Comparison of ENCODE assay signal across 7 cellular contexts in the genomic region with DNA sequence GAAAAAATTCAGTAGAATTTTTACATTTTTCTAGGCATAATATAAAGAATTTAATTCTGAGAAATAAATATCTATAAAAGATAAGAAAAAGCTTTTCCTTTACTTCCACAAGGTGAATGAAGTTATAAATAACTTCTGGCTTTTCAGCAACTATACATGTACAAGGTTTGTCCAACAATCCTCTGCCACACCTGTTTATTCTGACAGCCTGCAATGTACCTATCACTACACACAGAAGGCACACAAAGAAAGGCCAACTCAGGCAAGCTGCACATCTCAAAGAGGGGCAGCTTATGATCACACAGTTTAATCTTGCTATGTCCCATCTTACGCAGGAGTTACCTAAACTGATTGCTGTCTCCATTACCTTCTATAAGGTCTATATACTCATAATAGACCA.
"Had no signal": no experiment of that assay in that cellular context is flagged by ENCODE, and none has a peak within 500 bp of the region (broad histone marks: within the 10 kb centered on the region; RNA-seq: fewer than 3 reads in every experiment).

No MANE protein-coding gene starts in this region.

- ATAC-seq: GM23338, HepG2 had no signal

- DNase-seq: H9, HCEC 1CT had no signal

- H3K4me3 ChIP-seq: GM23338 had no signal

- H3K27ac ChIP-seq: HL-60 had no signal

- FAIRE-seq: H1, H54, HepG2 had no signal
